Comparison of ENCODE assay signal across 1 cellular context in the genomic region with DNA sequence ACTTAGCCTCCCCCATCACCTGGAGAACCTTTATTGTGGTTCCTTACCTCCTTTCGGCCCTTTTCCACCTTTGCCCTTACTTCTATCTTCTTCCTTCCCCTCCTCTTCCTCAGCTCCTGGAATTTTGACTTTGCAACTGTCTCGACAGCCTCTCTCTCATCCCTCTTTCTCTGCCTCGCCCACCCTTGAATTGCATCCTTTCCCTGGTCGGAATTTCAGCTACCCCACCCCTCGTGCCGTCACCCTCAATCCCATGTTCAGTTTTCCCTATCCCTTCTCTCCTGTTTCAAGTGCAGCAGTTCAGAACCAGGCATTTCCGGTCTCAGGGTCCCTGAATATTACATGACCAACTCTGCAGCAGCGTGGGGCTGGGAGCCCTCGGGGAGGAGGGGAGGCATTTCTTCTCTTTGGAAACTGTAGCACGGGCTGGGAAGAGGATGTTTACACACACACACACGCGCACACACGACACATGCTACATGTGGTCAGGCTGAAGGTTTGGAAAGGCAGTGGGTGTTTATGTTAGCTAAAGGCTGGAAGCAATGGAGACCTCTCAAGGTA.
TF ChIP-seq lines count a peak whose summit lies in the region.

No MANE protein-coding gene starts in this region.

TF ChIP-seq in K562, 482 proteins besides CTCF, POLR2A, EP300 and RAD21 (continued from another document):
- TF ChIP-seq ARID2 (IDR thresholded peaks at IDR 0.05) (no peak), NR4A1 (CRISPR knock-in tag; IDR thresholded peaks at IDR 0.05) (no peak), NR4A1 (tag; IDR thresholded peaks at IDR 0.05) (no peak), GATAD2A (IDR thresholded peaks at IDR 0.05) (no peak)
